25 cellular contexts compared by ENCODE assay signal in the genomic region with DNA sequence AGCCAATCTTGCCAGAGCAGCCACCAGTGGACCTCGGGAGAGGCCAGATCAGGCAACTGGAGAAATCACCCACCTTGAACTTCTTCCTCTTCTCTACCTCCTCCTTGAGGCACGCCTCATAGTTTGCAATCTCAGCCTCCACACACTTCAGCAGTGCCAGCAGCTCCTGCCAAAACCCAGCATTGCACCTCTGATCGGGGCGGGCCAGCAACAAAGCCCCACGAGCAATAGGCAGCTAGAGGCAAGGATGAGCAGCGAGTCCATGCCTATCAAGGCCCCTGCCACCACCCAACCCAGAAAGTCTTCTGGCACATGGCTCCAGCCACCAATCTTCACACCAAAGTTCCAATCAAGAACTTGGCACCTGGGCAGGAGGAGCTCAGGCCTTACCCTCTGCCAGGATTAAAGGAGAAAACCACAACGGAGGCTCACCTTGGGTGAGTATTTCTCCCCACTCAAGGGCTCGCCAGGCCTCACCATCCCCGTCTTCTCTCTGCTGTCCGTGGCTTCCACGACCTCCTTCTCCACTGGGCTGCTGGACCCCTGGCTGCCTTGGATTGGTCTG. TPM values are rescaled to one million over a fixed set of nuclear protein-coding genes. Genes with fewer than 3 reads are reported as not detected.
A peak's percentile ranks its signal among the peaks of the same experiment; 100 is the strongest.
DNase-seq lines count a peak whose midpoint lies in the region; ATAC-seq lines count a peak whose summit lies in the region.
"Had no signal": no experiment of that assay in that cellular context is flagged by ENCODE, and none has a peak within 500 bp of the region (broad histone marks: within the 10 kb centered on the region; RNA-seq: fewer than 3 reads in every experiment).

No MANE protein-coding gene starts in this region.

- H3K27me3 ChIP-seq in neuronal stem cell (ENCODE audit: control insufficient read depth in 3 of 3, insufficient read depth in 3 of 3, low read depth in 1 of 3, low read length in 3 of 3), result no peaks in the 10 kb centered on the region
- H3K27me3 ChIP-seq: ascending aorta had no signal

- no peaks in the 10 kb centered on the region for H3K9me3 ChIP-seq in neuronal stem cell (replicated peaks in 1 of 2; ENCODE audit: control insufficient read depth in 2 of 2, insufficient read depth in 1 of 2, low read depth in 1 of 2, low read length in 2 of 2)
- H3K9me3 ChIP-seq: ascending aorta had no signal

- H2BK5ac ChIP-seq in neuronal stem cell (ENCODE audit: low read length), result no peak overlapping the region

- no peak overlapping the region for H2AK5ac ChIP-seq in neuronal stem cell (ENCODE audit: low read depth, low read length)

- no peak overlapping the region for H3K4ac ChIP-seq in neuronal stem cell (ENCODE audit: low read length)

- H4K91ac ChIP-seq in neuronal stem cell (ENCODE audit: low read depth, low read length, poor library complexity), result no peak overlapping the region

- no peak overlapping the region for H3K14ac ChIP-seq in neuronal stem cell (ENCODE audit: low read length)

- H3K79me1 ChIP-seq in neuronal stem cell (ENCODE audit: low read depth, low read length), result peaks cover 13% of the 10 kb centered on the region

- H3K36me3 ChIP-seq in neuronal stem cell (replicated peaks in 1 of 2; ENCODE audit: control insufficient read depth in 2 of 2, insufficient read depth in 2 of 2, low read length in 2 of 2), result peaks cover 68 to 78% of the 10 kb centered on the region in 2 donors

- H2AFZ ChIP-seq in neuronal stem cell (ENCODE audit: low read length), result no peak overlapping the region
- H2AFZ ChIP-seq: GM23338 had no signal

- no peak overlapping the region for H3K4me3 ChIP-seq in neuronal stem cell (ENCODE audit: low read length in 2 of 2)
- H3K4me3 ChIP-seq: ascending aorta, GM23338, smooth muscle cell had no signal

- H3K4me3 Mint-ChIP-seq in stimulated activated naive CD8-positive, alpha-beta T cell treated with anti-CD3 and anti-CD28 coated beads, Interleukin-15, amount 100 ng/mL, for 72 hours, result no peak overlapping the region
- H3K4me3 Mint-ChIP-seq: activated naive CD4-positive, alpha-beta T cell treated with anti-CD3 and anti-CD28 coated beads, Interleukin-2, amount 50 U/mL, for 24 hours; CD4-positive, alpha-beta T cell; GM23338 had no signal

- no peak overlapping the region for H3K4me2 ChIP-seq in neuronal stem cell (ENCODE audit: insufficient read depth, low read length, poor library complexity, severe bottlenecking)
- H3K4me2 ChIP-seq: GM23338, smooth muscle cell had no signal

- H4K8ac ChIP-seq in neuronal stem cell (ENCODE audit: low read depth, low read length), result no peak overlapping the region

- no peaks in the 10 kb centered on the region for H3K9me3 Mint-ChIP-seq in stimulated activated naive CD8-positive, alpha-beta T cell treated with anti-CD3 and anti-CD28 coated beads, Interleukin-15, amount 100 ng/mL, for 72 hours
- H3K9me3 Mint-ChIP-seq: activated naive CD4-positive, alpha-beta T cell treated with anti-CD3 and anti-CD28 coated beads, Interleukin-2, amount 50 U/mL, for 24 hours; CD4-positive, alpha-beta T cell; GM23338 had no signal

- H2BK120ac ChIP-seq in neuronal stem cell (ENCODE audit: low read depth, low read length), result no peak overlapping the region

- no CpG with 5 or more reads among the region's 11 CpGs for WGBS in neuronal stem cell (ENCODE audit: extremely low coverage in 2 of 2, insufficient read length in 2 of 2, insufficient replicate concordance in 1 of 2), 2 donors

- no peak overlapping the region for H2BK12ac ChIP-seq in neuronal stem cell (ENCODE audit: low read length)

- no peak overlapping the region for H3K18ac ChIP-seq in neuronal stem cell (ENCODE audit: low read length)

- H2BK15ac ChIP-seq in neuronal stem cell (ENCODE audit: low read length), result no peak overlapping the region

- H3K9ac ChIP-seq in neuronal stem cell (ENCODE audit: low read depth, low read length, poor library complexity), result peak overlapping the region; percentile 40

- H3K23ac ChIP-seq in neuronal stem cell (ENCODE audit: low read depth, low read length, poor library complexity), result no peak overlapping the region

- no peaks in the 10 kb centered on the region for H3K4me1 ChIP-seq in neuronal stem cell (ENCODE audit: control insufficient read depth in 2 of 2, insufficient read depth in 1 of 2, low read depth in 1 of 2, low read length in 2 of 2)
- H3K4me1 ChIP-seq: ascending aorta had no signal

- ATAC-seq in stimulated activated naive CD8-positive, alpha-beta T cell treated with anti-CD3 and anti-CD28 coated beads, Interleukin-15, amount 100 ng/mL, for 72 hours, result no peak
- no peak for ATAC-seq in stimulated activated naive CD8-positive, alpha-beta T cell treated with anti-CD3 and anti-CD28 coated beads, Interleukin-15, Interleukin-2, amounts not matched to agents 100 U/mL and 50 U/mL, for 24 hours
- no peak for ATAC-seq in HG02973 (IDR thresholded peaks at IDR 0.05; ENCODE audit: unreplicated experiment)
- ATAC-seq: esophagus mucosa, GM23338 had no signal

- H3K4me1 Mint-ChIP-seq in stimulated activated naive CD8-positive, alpha-beta T cell treated with anti-CD3 and anti-CD28 coated beads, Interleukin-15, amount 100 ng/mL, for 72 hours, result peaks cover 13% of the 10 kb centered on the region
- H3K4me1 Mint-ChIP-seq: activated naive CD4-positive, alpha-beta T cell treated with anti-CD3 and anti-CD28 coated beads, Interleukin-2, amount 50 U/mL, for 24 hours; GM23338 had no signal

- no peak overlapping the region for H3K27ac ChIP-seq in neuronal stem cell (replicated peaks; ENCODE audit: low read length)
- H3K27ac ChIP-seq: 22Rv1, ascending aorta had no signal

- H3K27ac Mint-ChIP-seq in stimulated activated naive CD8-positive, alpha-beta T cell treated with anti-CD3 and anti-CD28 coated beads, Interleukin-15, amount 100 ng/mL, for 72 hours, result peak overlapping the region; percentile 9 to 93
- H3K27ac Mint-ChIP-seq: activated naive CD4-positive, alpha-beta T cell treated with anti-CD3 and anti-CD28 coated beads, Interleukin-2, amount 50 U/mL, for 24 hours; CD4-positive, alpha-beta T cell; GM23338 had no signal

- DNase-seq in activated CD8-positive, alpha-beta memory T cell treated with anti-CD3 and anti-CD28 coated beads, Interleukin-2, amount 50 U/mL, for 4 hours, result peak; percentile 10
- DNase-seq in activated CD8-positive, alpha-beta memory T cell treated with anti-CD3 and anti-CD28 coated beads, Interleukin-2, amount 50 U/mL, for 48 hours, result no peak
- no peak for DNase-seq in stimulated activated naive CD8-positive, alpha-beta T cell treated with anti-CD3 and anti-CD28 coated beads, Interleukin-15, amount 100 ng/mL, for 72 hours
- no peak for DNase-seq in stimulated activated naive CD8-positive, alpha-beta T cell treated with anti-CD3 and anti-CD28 coated beads, Interleukin-15, Interleukin-2, amounts not matched to agents 100 U/mL and 50 U/mL, for 24 hours
- no peak for DNase-seq in neuronal stem cell (ENCODE audit: low spot score)
- DNase-seq in DMS53 treated with DMSO at 0.1 percent for 48 hours (lab: John Stamatoyannopoulos, UW; ENCODE audit: unreplicated experiment), result no peak
- no peak for DNase-seq in HPDE6-E6E7 (ENCODE audit: extremely low spot score)
- DNase-seq: activated CD4-positive, alpha-beta T cell treated with anti-CD3 and anti-CD28 coated beads, Interleukin-2, amount 50 U/mL, for 48 hours; CD4-positive, alpha-beta T cell; EL; foreskin fibroblast; mesenchymal stem cell; NCI-H1436; NCI-H2081 treated with DMSO at 0.1 percent for 48 hours; NCI-H345; NCI-H748 treated with DMSO at 0.1 percent for 48 hours; nucleus accumbens; stimulated activated CD4-positive, alpha-beta T cell treated with anti-CD3 and anti-CD28 coated beads, Interleukin-2, amount 100 ng/mL, for 48 hours had no signal

- H3K27me3 Mint-ChIP-seq in stimulated activated naive CD8-positive, alpha-beta T cell treated with anti-CD3 and anti-CD28 coated beads, Interleukin-15, amount 100 ng/mL, for 72 hours, result no peaks in the 10 kb centered on the region
- H3K27me3 Mint-ChIP-seq: activated naive CD4-positive, alpha-beta T cell treated with anti-CD3 and anti-CD28 coated beads, Interleukin-2, amount 50 U/mL, for 24 hours; CD4-positive, alpha-beta T cell had no signal

RNA-seq across cellular contexts. Expression of gene BAP1, which starts 7.0 kb away (rescaled TPM):
- polyA plus RNA-seq in neuronal stem cell (2013, experiment 1 of 2), result 52.3 TPM
- 51.8 TPM for polyA plus RNA-seq in neuronal stem cell (2013, experiment 2 of 2)

RNA-seq across cellular contexts. Expression of gene PHF7, which starts 7.7 kb away (rescaled TPM):
- polyA plus RNA-seq in neuronal stem cell (2013, experiment 1 of 2), result 23.3 TPM
- 25.3 TPM for polyA plus RNA-seq in neuronal stem cell (2013, experiment 2 of 2)

RNA-seq across cellular contexts. Expression of gene SEMA3G, which starts 42.1 kb away (rescaled TPM):
- polyA plus RNA-seq in neuronal stem cell (2013, experiment 1 of 2), result 0.77 TPM
- 0.87 TPM for polyA plus RNA-seq in neuronal stem cell (2013, experiment 2 of 2)

RNA-seq across cellular contexts. Expression of gene TNNC1, which starts 51.1 kb away (rescaled TPM):
- polyA plus RNA-seq in neuronal stem cell (2013, experiment 1 of 2), result 7.4 TPM
- polyA plus RNA-seq in neuronal stem cell (2013, experiment 2 of 2), result 6.4 TPM

RNA-seq across cellular contexts. Expression of gene NISCH, which starts 52.6 kb away (rescaled TPM):
- 58.8 TPM for polyA plus RNA-seq in neuronal stem cell (2013, experiment 1 of 2)
- polyA plus RNA-seq in neuronal stem cell (2013, experiment 2 of 2), result 58.4 TPM
